Comparison of ENCODE assay signal across 17 cellular contexts in the genomic region with DNA sequence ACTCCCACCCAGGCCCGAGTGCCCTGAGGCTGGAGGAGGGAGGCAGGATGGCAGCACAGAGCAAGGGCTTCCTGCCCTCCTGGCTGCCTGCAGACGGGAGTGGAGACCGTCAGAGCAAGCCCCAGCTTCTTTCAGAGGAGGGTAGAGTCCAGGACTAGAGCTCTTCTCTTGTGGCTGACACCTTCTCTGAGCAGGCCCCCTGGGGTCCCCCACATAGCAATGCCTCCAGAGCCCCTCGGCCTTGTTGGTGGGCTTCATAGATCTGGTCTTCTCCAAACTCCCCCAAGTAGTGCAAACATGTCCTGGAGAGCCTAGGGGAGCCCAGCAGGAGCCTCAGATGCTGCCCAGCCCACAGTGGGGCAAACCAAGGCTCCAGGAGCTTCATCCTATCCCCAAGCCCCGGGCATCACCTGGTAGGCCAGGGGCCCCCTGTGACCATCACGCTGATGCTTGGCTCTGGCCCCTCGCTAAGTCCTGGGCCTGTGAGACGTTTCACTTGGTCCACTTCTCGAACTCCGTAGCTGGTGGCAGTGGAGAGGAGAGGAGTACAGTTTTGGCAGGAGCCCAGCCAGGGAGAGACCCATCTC. TPM values are rescaled to one million over a fixed set of nuclear protein-coding genes. Genes with fewer than 3 reads are reported as not detected.
A peak's percentile ranks its signal among the peaks of the same experiment; 100 is the strongest.
DNase-seq lines count a peak whose midpoint lies in the region; ATAC-seq, FAIRE-seq and TF ChIP-seq lines count a peak whose summit lies in the region.
"Had no signal": no experiment of that assay in that cellular context is flagged by ENCODE, and none has a peak within 500 bp of the region (broad histone marks: within the 10 kb centered on the region; RNA-seq: fewer than 3 reads in every experiment).

No MANE protein-coding gene starts in this region.

- no peaks in the 10 kb centered on the region for H3K36me3 Mint-ChIP-seq in activated naive CD4-positive, alpha-beta T cell treated with anti-CD3 and anti-CD28 coated beads, Interleukin-2, amount 10 ng/mL, durations not matched to agents 7 days and 5 days

- DNase-seq in GM12891 (ENCODE audit: insufficient read length, low spot score) (no peak), Peyer's patch (no peak), HT-29 (ENCODE audit: low spot score) (no peak)
- no peak for DNase-seq in stimulated activated CD4-positive, alpha-beta T cell treated with anti-CD3 and anti-CD28 coated beads, Interleukin-2, amount 100 ng/mL, for 24 hours
- DNase-seq in activated naive CD4-positive, alpha-beta T cell treated with anti-CD3 and anti-CD28 coated beads, Interleukin-2, amount 10 ng/mL, durations not matched to agents 7 days and 5 days = no peak
- DNase-seq: activated CD4-positive, alpha-beta T cell treated with anti-CD3 and anti-CD28 coated beads for 48 hours; amygdala; effector CD8-positive, alpha-beta T cell; left lung; occipital lobe; SIG-M5; stimulated activated naive CD4-positive, alpha-beta T cell had no signal

- peaks cover 74 to 92% (median 89%) of the 10 kb centered on the region in 10 experiments for H3K4me1 ChIP-seq in BLaER1 treated with 17β-estradiol and CSF1 and Interleukin-3, amounts not matched to agents 10 nM and 100 nM
- peaks cover 12 to 60% (median 35%) of the 10 kb centered on the region in 4 donors for H3K4me1 ChIP-seq in Peyer's patch
- peaks cover 8% of the 10 kb centered on the region; the same call in 1 of the 2 replicates for H3K4me1 ChIP-seq in iPS-20b (ENCODE audit: insufficient read depth, low read length)

- no peak for ATAC-seq in activated CD4-positive, CD25-positive, alpha-beta regulatory T cell treated with anti-CD3 and anti-CD28 coated beads, Interleukin-2, amount 50 U/mL, for 24 hours
- ATAC-seq: HCT116 had no signal

- H3K36me3 ChIP-seq in BLaER1 treated with 17β-estradiol and CSF1 and Interleukin-3, amounts not matched to agents 10 nM and 100 nM = peaks cover 0 to 11% (median 0%) of the 10 kb centered on the region in 11 experiments; a peak in 5 of 22 replicates
- H3K36me3 ChIP-seq in Peyer's patch (no peaks in the 10 kb centered on the region), iPS-20b (ENCODE audit: insufficient read depth, low read depth, low read length) (no peaks in the 10 kb centered on the region)
- H3K36me3 ChIP-seq: left lung had no signal

- peak overlapping the region; percentile 90 to 99 (median 97) for H3K4me2 ChIP-seq in BLaER1 treated with 17β-estradiol and CSF1 and Interleukin-3, amounts not matched to agents 10 nM and 100 nM

- H3K9me3 ChIP-seq in BLaER1 treated with 17β-estradiol and CSF1 and Interleukin-3, amounts not matched to agents 10 nM and 100 nM (replicated peaks in 1 of 11) = no peaks in the 10 kb centered on the region
- no peaks in the 10 kb centered on the region for H3K9me3 ChIP-seq in Peyer's patch
- no peaks in the 10 kb centered on the region for H3K9me3 ChIP-seq in iPS-20b (ENCODE audit: insufficient read depth, low read depth, low read length)
- H3K9me3 ChIP-seq: left lung had no signal

- no peak overlapping the region for H3K4me3 Mint-ChIP-seq in activated naive CD4-positive, alpha-beta T cell treated with anti-CD3 and anti-CD28 coated beads, Interleukin-2, amount 10 ng/mL, durations not matched to agents 7 days and 5 days

- H3K27ac Mint-ChIP-seq in activated naive CD4-positive, alpha-beta T cell treated with anti-CD3 and anti-CD28 coated beads, Interleukin-2, amount 10 ng/mL, durations not matched to agents 7 days and 5 days = no peak overlapping the region

- peak; percentile 48 for FAIRE-seq in GM12891 (lab: Jason Lieb, UNC)

- TF ChIP-seq POLR2A in GM12891 (IDR thresholded peaks at IDR 0.05; ENCODE audit: low read depth, low read length) = no peak
- no peak for TF ChIP-seq POLR2A in Peyer's patch (IDR thresholded peaks at IDR 0.05)

- TF ChIP-seq CTCF in Peyer's patch (IDR thresholded peaks at IDR 0.05) = no peak

- no peaks in the 10 kb centered on the region for H3K9me3 Mint-ChIP-seq in activated naive CD4-positive, alpha-beta T cell treated with anti-CD3 and anti-CD28 coated beads, Interleukin-2, amount 10 ng/mL, durations not matched to agents 7 days and 5 days

- H3K9ac ChIP-seq in BLaER1 treated with 17β-estradiol and CSF1 and Interleukin-3, amounts not matched to agents 10 nM and 100 nM = peak overlapping the region; percentile 56 to 98 (median 95); a peak in 21 of 22 replicates
- H3K9ac ChIP-seq in iPS-20b (ENCODE audit: low read depth, low read length) = peak overlapping the region; percentile 64; the same call in 1 of the 2 replicates

- peaks cover 5% of the 10 kb centered on the region for H3K27me3 Mint-ChIP-seq in activated naive CD4-positive, alpha-beta T cell treated with anti-CD3 and anti-CD28 coated beads, Interleukin-2, amount 10 ng/mL, durations not matched to agents 7 days and 5 days

- H3K27me3 ChIP-seq in BLaER1 treated with 17β-estradiol and CSF1 and Interleukin-3, amounts not matched to agents 10 nM and 100 nM = no peaks in the 10 kb centered on the region
- H3K27me3 ChIP-seq in Peyer's patch (no peaks in the 10 kb centered on the region), iPS-20b (ENCODE audit: insufficient read depth, low read length) (peaks cover 20% of the 10 kb centered on the region)

- CTCF ChIA-PET in activated naive CD4-positive, alpha-beta T cell treated with anti-CD3 and anti-CD28 coated beads, Interleukin-2, amount 10 ng/mL, durations not matched to agents 7 days and 5 days (lab: Charles Lee) = interaction anchor here (0.7 to 1.5 kb wide), 3 partner anchors 13 to 188 kb away, joined by 3 to 4 read pairs (median 3); no protein-coding TSS in a partner anchor

- H4K20me1 ChIP-seq in BLaER1 treated with 17β-estradiol and CSF1 and Interleukin-3, amounts not matched to agents 10 nM and 100 nM = peaks cover 0 to 11% (median 0%) of the 10 kb centered on the region in 11 experiments; a peak in 3 of 22 replicates

- peak overlapping the region; percentile 44 to 100 (median 99); a peak in 21 of 22 replicates for H3K27ac ChIP-seq in BLaER1 treated with 17β-estradiol and CSF1 and Interleukin-3, amounts not matched to agents 10 nM and 100 nM
- H3K27ac ChIP-seq in Peyer's patch = peak overlapping the region; percentile 67 to 80 (median 76)
- peak overlapping the region; percentile 8 for H3K27ac ChIP-seq in iPS-20b (ENCODE audit: low read length)
- H3K27ac ChIP-seq: left lung had no signal

- H3K4me1 Mint-ChIP-seq in activated naive CD4-positive, alpha-beta T cell treated with anti-CD3 and anti-CD28 coated beads, Interleukin-2, amount 10 ng/mL, durations not matched to agents 7 days and 5 days = peaks cover 73% of the 10 kb centered on the region

- peak overlapping the region; percentile 30 to 81 (median 74); a peak in 18 of 20 replicates for H3K4me3 ChIP-seq in BLaER1 treated with 17β-estradiol and CSF1 and Interleukin-3, amounts not matched to agents 10 nM and 100 nM
- H3K4me3 ChIP-seq in Peyer's patch (peak overlapping the region; percentile 23 to 61 (median 43)), iPS-20b (ENCODE audit: low read length) (no peak overlapping the region)
- H3K4me3 ChIP-seq: left lung had no signal

TF ChIP-seq in GM12891, 5 proteins besides CTCF, POLR2A, EP300 and RAD21:
- TF ChIP-seq SPI1 (IDR thresholded peaks at IDR 0.05; ENCODE audit: low read depth, low read length) (no peak), POLR2AphosphoS5 (IDR thresholded peaks at IDR 0.05; ENCODE audit: low read depth, low read length) (no peak), POU2F2 (IDR thresholded peaks at IDR 0.05; ENCODE audit: low read depth, low read length) (no peak), PAX5 (IDR thresholded peaks at IDR 0.05; ENCODE audit: insufficient read depth, low read length, severe bottlenecking) (no peak), TAF1 (IDR thresholded peaks at IDR 0.05; ENCODE audit: low read depth, low read length) (no peak)

RNA-seq across cellular contexts. Expression of a gene that starts 2.0 kb away (rescaled TPM):
- 156 TPM for polyA plus RNA-seq in GM12891 (2012; ENCODE audit: low read depth, missing spikeins)
- total RNA-seq in Peyer's patch = 10 to 100 TPM in 1 of 4 donors, 1 to 10 TPM in 3; 1.4 to 18.2 (median 4.4) TPM
- total RNA-seq in HT-29 (2014; rRNA removed; shearing (Covaris generic)) = 0.25 TPM in 1 of 2 replicates, not detected in the other
- total RNA-seq: occipital lobe had no signal

RNA-seq across cellular contexts. Expression of a gene that starts 4.6 kb away (rescaled TPM):
- polyA plus RNA-seq in GM12891 (2012; ENCODE audit: low read depth, missing spikeins) = 1.3 TPM
- total RNA-seq in Peyer's patch = 100 to 1,000 TPM in 3 of 4 donors, 1 to 10 TPM in 1; 1.7 to 198 (median 143) TPM
- 0.39 and 0.74 TPM in 2 replicates for total RNA-seq in HT-29 (2014; rRNA removed; shearing (Covaris generic))
- total RNA-seq: glomerular endothelial cell, occipital lobe had no signal

RNA-seq across cellular contexts. Expression of a gene that starts 7.2 kb away (rescaled TPM):
- polyA plus RNA-seq in GM12891 (2012; ENCODE audit: low read depth, missing spikeins) = 3.5 TPM
- under 1 TPM; 0.18 to 0.94 (median 0.84) TPM for total RNA-seq in Peyer's patch
- 1.5 and 2.0 TPM in 2 replicates for total RNA-seq in HT-29 (2014; rRNA removed; shearing (Covaris generic))

RNA-seq across cellular contexts. Expression of a gene that starts 16.2 kb away (rescaled TPM):
- 9.1 TPM for polyA plus RNA-seq in GM12891 (2012; ENCODE audit: low read depth, missing spikeins)
- total RNA-seq in Peyer's patch = 10 to 100 TPM in 1 of 4 donors, 1 to 10 TPM in 1, not detected in 2; 3.1 to 11.6 TPM
- 3.8 and 10.4 TPM in 2 replicates for total RNA-seq in HT-29 (2014; rRNA removed; shearing (Covaris generic))

RNA-seq across cellular contexts. Expression of a gene that starts 46.0 kb away (rescaled TPM):
- 128 TPM for polyA plus RNA-seq in GM12891 (2012; ENCODE audit: low read depth, missing spikeins)
- 10 to 100 TPM; 24.3 to 77.6 (median 35.6) TPM for total RNA-seq in Peyer's patch
- 28.5 and 29.4 TPM in 2 replicates for total RNA-seq in HT-29 (2014; rRNA removed; shearing (Covaris generic))

Comparison
In these comparisons a context has a peak if more than half of its experiments do, and no peak if none do; other contexts are left out.
1. H3K27ac ChIP-seq: peak in every context shown above with its lines; median percentile 99 in BLaER1 treated with 17β-estradiol and CSF1 and Interleukin-3, amounts not matched to agents 10 nM and 100 nM; 76 in Peyer's patch; 8 in iPS-20b.